In the genomic region with DNA sequence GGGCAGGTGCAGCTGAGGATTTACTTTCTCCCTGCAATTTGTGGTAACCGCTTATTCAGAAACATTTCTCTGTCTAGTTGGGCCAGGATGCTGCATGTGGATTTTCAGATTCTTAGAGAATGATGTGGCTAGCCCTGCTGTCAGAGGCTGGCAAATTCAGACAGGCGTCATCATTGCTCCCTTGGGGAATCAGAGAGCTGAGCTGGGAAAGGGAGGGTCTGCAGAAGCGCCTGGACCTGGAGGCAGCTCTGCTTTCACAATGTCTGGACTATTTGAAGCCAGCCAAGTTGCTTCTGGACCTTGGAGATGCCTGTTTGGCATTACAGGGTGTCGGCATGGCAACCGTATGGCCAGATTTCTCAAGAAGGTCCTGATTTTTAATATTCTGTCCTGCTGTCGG, we compare ENCODE assay signal across 9 cellular contexts. TPM values are rescaled to one million over a fixed set of nuclear protein-coding genes. Genes with fewer than 3 reads are reported as not detected.
A peak's percentile ranks its signal among the peaks of the same experiment; 100 is the strongest.
DNase-seq lines count a peak whose midpoint lies in the region; ATAC-seq and TF ChIP-seq lines count a peak whose summit lies in the region.
"Had no signal": no experiment of that assay in that cellular context is flagged by ENCODE, and none has a peak within 500 bp of the region (broad histone marks: within the 10 kb centered on the region; RNA-seq: fewer than 3 reads in every experiment).

No MANE protein-coding gene starts in this region.

- TF ChIP-seq CTCF in mammary epithelial cell (conservative IDR thresholded peaks at IDR 0.05 in 1 of 2, IDR thresholded peaks at IDR 0.05 in 1 of 2; ENCODE audit: extremely low read depth in 1 of 2, insufficient read depth in 1 of 2, low read depth in 1 of 2, low read length in 2 of 2), result no peak

- dilution Hi-C loops in mammary epithelial cell (cut with HindIII; ENCODE audit: low sequenced_read_pairs), result loop anchor here (5.0 kb wide), 2 partner anchors 49 to 89 kb away; no protein-coding TSS in a partner anchor

- no peak overlapping the region for H3K4me2 ChIP-seq in mammary epithelial cell (ENCODE audit: insufficient read depth, low read depth, low read length)

- H3K27me3 ChIP-seq in mammary epithelial cell (ENCODE audit: insufficient read depth, low read length), result peaks cover 30% of the 10 kb centered on the region

- CTCF ChIA-PET in mammary epithelial cell (lab: Charles Lee; ENCODE audit: low non-redundant PET), result no interaction called here

- DNase-seq in AG08395 (ENCODE audit: low spot score), result peak; percentile 98
- DNase-seq in NCI-H1694 (lab: John Stamatoyannopoulos, UW), result peak; percentile 90
- DNase-seq in mammary epithelial cell, result peak; percentile 44
- DNase-seq in medulla oblongata (ENCODE audit: extremely low spot score), result peak; percentile 76
- DNase-seq in DMS114 treated with DMSO at 0.1 percent for 48 hours (lab: John Stamatoyannopoulos, UW; ENCODE audit: unreplicated experiment), result no peak

- H4K20me1 ChIP-seq in mammary epithelial cell (ENCODE audit: insufficient read depth, low read length), result no peaks in the 10 kb centered on the region

- no peak overlapping the region for H2AFZ ChIP-seq in mammary epithelial cell (ENCODE audit: low read depth, low read length)

- no TSS peak for BruUV-seq in mammary epithelial cell (replicated peaks; lab: Mats Ljungman, UMichigan)

- no peaks in the 10 kb centered on the region for H3K79me2 ChIP-seq in mammary epithelial cell (ENCODE audit: insufficient read depth, low read length)

- intact Hi-C loops in mammary epithelial cell (cut with micrococcal nuclease), result loop anchor here (5.0 kb wide), 2 partner anchors 84 to 99 kb away; no protein-coding TSS in a partner anchor

- no peak for ATAC-seq in GM19455 (IDR thresholded peaks at IDR 0.05; ENCODE audit: unreplicated experiment)
- no peak for ATAC-seq in GM18867 (IDR thresholded peaks at IDR 0.05; ENCODE audit: unreplicated experiment)
- no peak for ATAC-seq in GM19467 (IDR thresholded peaks at IDR 0.05; ENCODE audit: unreplicated experiment)

- no peaks in the 10 kb centered on the region for H3K9me3 ChIP-seq in mammary epithelial cell (replicated peaks; ENCODE audit: insufficient read depth, low read length)

- H3K4me1 ChIP-seq in mammary epithelial cell (ENCODE audit: insufficient read depth, low read length), result peaks cover 16% of the 10 kb centered on the region

- no peak overlapping the region for H3K27ac ChIP-seq in mammary epithelial cell (ENCODE audit: insufficient read depth, low read depth, low read length)

- WGBS in mammary epithelial cell (ENCODE audit: low coverage, missing lambda C conversion rate), result 81% methylated on average over 6 of the region's 6 CpGs

- no peaks in the 10 kb centered on the region for H3K36me3 ChIP-seq in mammary epithelial cell (ENCODE audit: insufficient read depth, low read length)

- H3K4me3 ChIP-seq in mammary epithelial cell (replicated peaks in 1 of 3; ENCODE audit: insufficient read depth in 1 of 3, low read depth in 2 of 3, low read length in 3 of 3), result no peak overlapping the region

- in situ Hi-C loops in mammary epithelial cell (cut with MboI; ENCODE audit: low sequenced_read_pairs in 2 of 2), result no loop called here

- H3K9ac ChIP-seq in mammary epithelial cell (ENCODE audit: insufficient read depth, low read length), result no peak overlapping the region

RNA-seq across cellular contexts. Expression of gene GALNT16, which starts 3.4 kb away (rescaled TPM):
- under 1 TPM; 0.09 to 0.67 TPM for total RNA-seq in mammary epithelial cell
- polyA plus RNA-seq in mammary epithelial cell, result 0.07 TPM
- not detected for polyA minus RNA-seq in mammary epithelial cell
- total RNA-seq: T-helper 2 cell treated with Interferon-gamma antibody and Interleukin-4, amounts not matched to agents 100 ng/mL and 5 ng/mL, for 36 hours had no signal
